ENCODE assay signal across 19 cellular contexts in genomic region chr16:11903906-11904305, GRCh38. TPM values are rescaled to one million over a fixed set of nuclear protein-coding genes. Genes with fewer than 3 reads are reported as not detected.
DNase-seq lines count a peak whose midpoint lies in the region; ATAC-seq, FAIRE-seq and TF ChIP-seq lines count a peak whose summit lies in the region.
"Had no signal": no experiment of that assay in that cellular context is flagged by ENCODE, and none has a peak within 500 bp of the region (broad histone marks: within the 10 kb centered on the region; RNA-seq: fewer than 3 reads in every experiment).

No MANE protein-coding gene starts in this region.

- no peak for FAIRE-seq in HepG2 (lab: Jason Lieb, UNC)
- FAIRE-seq in K562 (lab: Jason Lieb, UNC): no peak
- FAIRE-seq: A549, D721Med, H54 had no signal

- H3K4me1 Mint-ChIP-seq in activated CD4-positive, alpha-beta T cell treated with anti-CD3 and anti-CD28 coated beads, Interleukin-2, amount 10 ng/mL, durations not matched to agents 24 days and 14 days: peaks cover 31% of the 10 kb centered on the region
- H3K4me1 Mint-ChIP-seq in stimulated activated naive B cell treated with anti-CD40 and anti-IgM and Interleukin-4, amounts not matched to agents 10 μg/mL and 1 μg/mL and 100 μg/mL, for 72 hours: peaks cover 25 to 43% of the 10 kb centered on the region in 2 donors

- no peak for DNase-seq in activated CD4-positive, alpha-beta T cell treated with anti-CD3 and anti-CD28 coated beads, Interleukin-2, amount 10 ng/mL, durations not matched to agents 24 days and 14 days
- no peak for DNase-seq in activated CD4-positive, alpha-beta T cell treated with anti-CD3 and anti-CD28 coated beads, Interleukin-2, amount 50 U/mL, for 48 hours
- no peak for DNase-seq in HepG2 (ENCODE audit: low spot score)
- no peak for DNase-seq in right lobe of liver
- DNase-seq in K562 (ENCODE audit: extremely low read depth in 1 of 4, low spot score in 3 of 4): no peak
- DNase-seq in stimulated activated naive B cell treated with anti-CD40 and anti-IgM and Interleukin-4, amounts not matched to agents 10 μg/mL and 1 μg/mL and 100 μg/mL, for 72 hours: no peak
- DNase-seq in ascending aorta (ENCODE audit: low spot score in 2 of 2): no peak
- DNase-seq in NCI-H1417 (lab: John Stamatoyannopoulos, UW): no peak
- DNase-seq: AML-193; Caco-2; CD4-positive, alpha-beta T cell; GF-D8; HCEC 1CT had no signal

- no peak overlapping the region for H3K9ac ChIP-seq in HepG2 (ENCODE audit: insufficient read depth, low read depth, low read length)
- H3K9ac ChIP-seq in K562 (ENCODE audit: insufficient read depth in 1 of 2, low read depth in 2 of 2, low read length in 2 of 2): no peak overlapping the region

- H3K4me3 ChIP-seq in HepG2 (replicated peaks in 1 of 3; ENCODE audit: insufficient read depth in 1 of 3, low read depth in 2 of 3, low read length in 3 of 3) (no peak overlapping the region), right lobe of liver (no peak overlapping the region), K562 (no peak overlapping the region), ascending aorta (no peak overlapping the region)
- H3K4me3 ChIP-seq: A549, GM23338 had no signal

- H3K9me3 Mint-ChIP-seq in activated CD4-positive, alpha-beta T cell treated with anti-CD3 and anti-CD28 coated beads, Interleukin-2, amount 10 ng/mL, durations not matched to agents 24 days and 14 days: no peaks in the 10 kb centered on the region
- no peaks in the 10 kb centered on the region for H3K9me3 Mint-ChIP-seq in stimulated activated naive B cell treated with anti-CD40 and anti-IgM and Interleukin-4, amounts not matched to agents 10 μg/mL and 1 μg/mL and 100 μg/mL, for 72 hours
- H3K9me3 Mint-ChIP-seq: CD4-positive, alpha-beta T cell; GM23338 had no signal

- H3K4me2 ChIP-seq in HepG2 (ENCODE audit: low read depth, low read length) (no peak overlapping the region), K562 (ENCODE audit: insufficient read depth, low read length) (no peak overlapping the region)
- H3K4me2 ChIP-seq: A549, GM23338 had no signal

- H3K4me1 ChIP-seq in HepG2 (ENCODE audit: insufficient read depth, low read length): no peaks in the 10 kb centered on the region
- H3K4me1 ChIP-seq in right lobe of liver: no peaks in the 10 kb centered on the region
- H3K4me1 ChIP-seq in K562 (replicated peaks in 1 of 2; ENCODE audit: control insufficient read depth in 2 of 2, insufficient read depth in 2 of 2, low read length in 2 of 2): no peaks in the 10 kb centered on the region
- peaks cover 0 to 7% of the 10 kb centered on the region in 2 donors for H3K4me1 ChIP-seq in ascending aorta
- H3K4me1 ChIP-seq: A549, Caco-2 had no signal

- WGBS in HepG2 (ENCODE audit: low lambda C conversion rate): 99% methylated on average over 6 of the region's 6 CpGs
- WGBS in right lobe of liver (ENCODE audit: insufficient coverage, low coverage, low lambda C conversion rate, missing lambda C conversion rate): 98% methylated on average over 6 of the region's 6 CpGs
- 96% methylated on average over 5 of the region's 6 CpGs for WGBS in K562 (ENCODE audit: insufficient coverage, low coverage, missing lambda C conversion rate)

- intact Hi-C loops in activated CD4-positive, alpha-beta T cell treated with anti-CD3 and anti-CD28 coated beads, Interleukin-2, amount 10 ng/mL, durations not matched to agents 24 days and 14 days (cut with micrococcal nuclease): loop anchor here (5.0 kb wide), 1 partner anchor 73 kb away; the partner anchor contains the start of gene SNX29
- intact Hi-C loops in HepG2 (cut with micrococcal nuclease; ENCODE audit: unreplicated experiment): no loop called here
- intact Hi-C loops in right lobe of liver (cut with DNase I): no loop called here
- intact Hi-C loops in K562 (cut with micrococcal nuclease): no loop called here
- intact Hi-C loops in ascending aorta (cut with DNase I): no loop called here

- no peaks in the 10 kb centered on the region for H3K9me3 ChIP-seq in HepG2 (ENCODE audit: low read length)
- no peaks in the 10 kb centered on the region for H3K9me3 ChIP-seq in right lobe of liver
- no peaks in the 10 kb centered on the region for H3K9me3 ChIP-seq in K562 (replicated peaks; ENCODE audit: control insufficient read depth, insufficient read depth, low read depth, low read length)
- H3K9me3 ChIP-seq in ascending aorta: no peaks in the 10 kb centered on the region
- H3K9me3 ChIP-seq: A549, Caco-2 had no signal

- peaks cover 44% of the 10 kb centered on the region for H3K36me3 Mint-ChIP-seq in activated CD4-positive, alpha-beta T cell treated with anti-CD3 and anti-CD28 coated beads, Interleukin-2, amount 10 ng/mL, durations not matched to agents 24 days and 14 days (ENCODE audit: low read depth)
- H3K36me3 Mint-ChIP-seq in stimulated activated naive B cell treated with anti-CD40 and anti-IgM and Interleukin-4, amounts not matched to agents 10 μg/mL and 1 μg/mL and 100 μg/mL, for 72 hours: peaks cover 19 to 38% of the 10 kb centered on the region in 2 donors

- H3K27me3 ChIP-seq in HepG2 (ENCODE audit: control insufficient read depth in 1 of 2, insufficient read depth in 2 of 2, low read length in 2 of 2): no peaks in the 10 kb centered on the region
- no peaks in the 10 kb centered on the region for H3K27me3 ChIP-seq in right lobe of liver
- H3K27me3 ChIP-seq in K562 (ENCODE audit: control insufficient read depth in 2 of 2, insufficient read depth in 2 of 2, low read length in 2 of 2): no peaks in the 10 kb centered on the region
- no peaks in the 10 kb centered on the region for H3K27me3 ChIP-seq in ascending aorta

- ATAC-seq in HepG2 (no peak), right lobe of liver (no peak), K562 (no peak)
- ATAC-seq in stimulated activated naive B cell treated with anti-CD40 and anti-IgM and Interleukin-4, amounts not matched to agents 10 μg/mL and 1 μg/mL and 100 μg/mL, for 72 hours (replicated peaks): no peak
- ATAC-seq: A549, GM23338 had no signal

- H3K36me3 ChIP-seq in HepG2 (replicated peaks in 1 of 2; ENCODE audit: control insufficient read depth in 1 of 2, insufficient read depth in 2 of 2, low read length in 2 of 2) (peaks cover 21 to 66% of the 10 kb centered on the region in 2 experiments), right lobe of liver (no peaks in the 10 kb centered on the region), K562 (ENCODE audit: control insufficient read depth, insufficient read depth, low read length) (peaks cover 74% of the 10 kb centered on the region), ascending aorta (peaks cover 0 to 7% of the 10 kb centered on the region in 2 donors)

- in situ Hi-C loops in HepG2 (cut with HindIII; ENCODE audit: extremely low pct_ligation_motif_present, low pct_unique_long_range_greater_than_20kb): no loop called here
- in situ Hi-C loops in K562 (cut with MboI): no loop called here

- CTCF ChIA-PET in HepG2 (lab: Yijun Ruan, JAX; ENCODE audit: low intra/inter-chr PET ratio, low total read pairs) (no interaction called here), K562 (lab: Yijun Ruan, JAX; ENCODE audit: low intra/inter-chr PET ratio) (no interaction called here)

- H2AFZ ChIP-seq in HepG2 (ENCODE audit: low read length) (no peak overlapping the region), K562 (ENCODE audit: low read depth, low read length) (no peak overlapping the region)
- H2AFZ ChIP-seq: GM23338 had no signal

- TF ChIP-seq POLR2A in HepG2 (IDR thresholded peaks at IDR 0.05; ENCODE audit: insufficient read depth in 1 of 2, low read depth in 2 of 2, low read length in 2 of 2): no peak
- no peak for TF ChIP-seq POLR2A in right lobe of liver (IDR thresholded peaks at IDR 0.05)
- no peak; the same call in 1 of the 2 replicates for TF ChIP-seq POLR2A in K562 (conservative IDR thresholded peaks at IDR 0.05)

- BruUV-seq in HepG2 (replicated peaks; lab: Mats Ljungman, UMichigan) (no TSS peak), K562 (replicated peaks; lab: Mats Ljungman, UMichigan) (no TSS peak)

- TF ChIP-seq RAD21 in HepG2 (CRISPR knock-in tag; IDR thresholded peaks at IDR 0.05): no peak
- no peak for TF ChIP-seq RAD21 in K562 (CRISPR knock-in tag; conservative IDR thresholded peaks at IDR 0.05 in 1 of 2, IDR thresholded peaks at IDR 0.05 in 1 of 2)

- peaks cover 2% of the 10 kb centered on the region for H3K9me1 ChIP-seq in K562 (ENCODE audit: control insufficient read depth, insufficient read depth, low read length)

- peak overlapping the region; percentile 67 for H3K27ac Mint-ChIP-seq in activated CD4-positive, alpha-beta T cell treated with anti-CD3 and anti-CD28 coated beads, Interleukin-2, amount 10 ng/mL, durations not matched to agents 24 days and 14 days
- peak overlapping the region; percentile 9 for H3K27ac Mint-ChIP-seq in stimulated activated naive B cell treated with anti-CD40 and anti-IgM and Interleukin-4, amounts not matched to agents 10 μg/mL and 1 μg/mL and 100 μg/mL, for 72 hours
- H3K27ac Mint-ChIP-seq: CD4-positive, alpha-beta T cell; GM23338 had no signal

- H3K79me2 ChIP-seq in HepG2 (ENCODE audit: insufficient read depth, low read length) (peaks cover 92% of the 10 kb centered on the region), K562 (ENCODE audit: control insufficient read depth, insufficient read depth, low read length) (peaks cover 94% of the 10 kb centered on the region)

- TF ChIP-seq CTCF in HepG2 (CRISPR knock-in tag; IDR thresholded peaks at IDR 0.05): no peak
- no peak for TF ChIP-seq CTCF in right lobe of liver (IDR thresholded peaks at IDR 0.05)
- no peak for TF ChIP-seq CTCF in K562 (IDR thresholded peaks at IDR 0.05 in 2 of 3, conservative IDR thresholded peaks at IDR 0.05 in 1 of 3; ENCODE audit: insufficient read depth in 2 of 3, low read depth in 1 of 3, low read length in 3 of 3)
- TF ChIP-seq CTCF in ascending aorta (IDR thresholded peaks at IDR 0.05): no peak

- no peaks in the 10 kb centered on the region for H3K27me3 Mint-ChIP-seq in activated CD4-positive, alpha-beta T cell treated with anti-CD3 and anti-CD28 coated beads, Interleukin-2, amount 10 ng/mL, durations not matched to agents 24 days and 14 days
- H3K27me3 Mint-ChIP-seq in stimulated activated naive B cell treated with anti-CD40 and anti-IgM and Interleukin-4, amounts not matched to agents 10 μg/mL and 1 μg/mL and 100 μg/mL, for 72 hours: no peaks in the 10 kb centered on the region
- H3K27me3 Mint-ChIP-seq: CD4-positive, alpha-beta T cell had no signal

- peaks cover 75% of the 10 kb centered on the region for H4K20me1 ChIP-seq in HepG2 (ENCODE audit: insufficient read depth, low read length)
- peaks cover 25% of the 10 kb centered on the region for H4K20me1 ChIP-seq in K562 (replicated peaks; ENCODE audit: control insufficient read depth, insufficient read depth, low read length)

- H3K27ac ChIP-seq in HepG2 (ENCODE audit: extremely low read length, insufficient read depth, low read length) (no peak overlapping the region), right lobe of liver (no peak overlapping the region), K562 (ENCODE audit: extremely low read depth, low read depth, low read length) (no peak overlapping the region), ascending aorta (no peak overlapping the region)
- H3K27ac ChIP-seq: 22Rv1, A549, C4-2B had no signal

- POLR2A ChIA-PET in HepG2 (lab: Yijun Ruan, JAX): no interaction called here
- POLR2A ChIA-PET in K562 (lab: Yijun Ruan, JAX): interaction anchor here (1.0 kb wide), 1 partner anchor 107 kb away, joined by 3 read pairs; the partner anchor contains the start of gene ZC3H7A

- H3K4me3 Mint-ChIP-seq in activated CD4-positive, alpha-beta T cell treated with anti-CD3 and anti-CD28 coated beads, Interleukin-2, amount 10 ng/mL, durations not matched to agents 24 days and 14 days: no peak overlapping the region
- no peak overlapping the region for H3K4me3 Mint-ChIP-seq in stimulated activated naive B cell treated with anti-CD40 and anti-IgM and Interleukin-4, amounts not matched to agents 10 μg/mL and 1 μg/mL and 100 μg/mL, for 72 hours
- H3K4me3 Mint-ChIP-seq: CD4-positive, alpha-beta T cell; GM23338 had no signal

- TF ChIP-seq EP300 in HepG2 (IDR thresholded peaks at IDR 0.05; ENCODE audit: low read depth in 2 of 2, low read length in 2 of 2) (no peak), HepG2 (CRISPR knock-in tag; IDR thresholded peaks at IDR 0.05; ENCODE audit: borderline replicate concordance) (no peak), K562 (IDR thresholded peaks at IDR 0.05; ENCODE audit: low read length) (no peak)

RNA-seq across cellular contexts. Expression of gene GSPT1, which starts 11.8 kb away (rescaled TPM):
- 212 and 224 TPM in 2 replicates for total RNA-seq in activated CD4-positive, alpha-beta T cell treated with anti-CD3 and anti-CD28 coated beads, Interleukin-2, amount 10 ng/mL, durations not matched to agents 24 days and 14 days
- 316 and 449 TPM in 2 replicates for total RNA-seq in HepG2 (2016; rRNA removed; fragmentation: Illumina TruSeq; extraction: Trizol)
- 142 and 166 TPM in 2 replicates for total RNA-seq in HepG2 (2016; cell fraction: cytosol; rRNA removed; fragmentation: Illumina TruSeq; extraction: Trizol; ENCODE audit: low read depth)
- total RNA-seq in HepG2 (2016; cell fraction: insoluble cytoplasmic fraction; rRNA removed; fragmentation: Illumina TruSeq; extraction: Trizol): 314 and 417 TPM in 2 replicates
- total RNA-seq in HepG2 (2016; cell fraction: membrane; rRNA removed; fragmentation: Illumina TruSeq; extraction: Trizol): 280 and 333 TPM in 2 replicates
- 170 and 204 TPM in 2 replicates for total RNA-seq in HepG2 (2016; cell fraction: nucleus; rRNA removed; fragmentation: Illumina TruSeq; extraction: Trizol)
- 98.6 and 120 TPM in 2 replicates for polyA plus RNA-seq in HepG2 (2011; rRNA removed)
- polyA plus RNA-seq in HepG2 (2011; cell fraction: cytosol; rRNA removed): 55.3 and 92.7 TPM in 2 replicates
- 39.3 and 51.1 TPM in 2 replicates for polyA plus RNA-seq in HepG2 (2011; cell fraction: nucleus; rRNA removed)
- polyA plus RNA-seq in HepG2 (2012): 194 and 213 TPM in 2 replicates
- polyA plus RNA-seq in HepG2 (2016; cell fraction: cytosol; fragmentation: Illumina TruSeq; extraction: Trizol; ENCODE audit: low read depth): 133 and 153 TPM in 2 replicates
- 441 and 497 TPM in 2 replicates for polyA plus RNA-seq in HepG2 (2016; cell fraction: insoluble cytoplasmic fraction; fragmentation: Illumina TruSeq; extraction: Trizol; ENCODE audit: low read depth)
- 227 and 277 TPM in 2 replicates for polyA plus RNA-seq in HepG2 (2016; cell fraction: membrane; fragmentation: Illumina TruSeq; extraction: Trizol; ENCODE audit: low read depth)
- polyA plus RNA-seq in HepG2 (2016; cell fraction: nucleus; fragmentation: Illumina TruSeq; extraction: Trizol; ENCODE audit: insufficient read depth, low read depth): 226 and 252 TPM in 2 replicates
- 49.8 and 61.5 TPM in 2 replicates for polyA minus RNA-seq in HepG2 (2011; rRNA and poly(A)+ RNA removed; ENCODE audit: low replicate concordance)
- 151 and 204 TPM in 2 replicates for polyA minus RNA-seq in HepG2 (2011; cell fraction: cytosol; rRNA and poly(A)+ RNA removed)
- polyA minus RNA-seq in HepG2 (2011; cell fraction: nucleus; rRNA and poly(A)+ RNA removed): 104 and 140 TPM in 2 replicates
- total RNA-seq in right lobe of liver: 10 to 100 TPM; 47.9 to 75.9 (median 50.6) TPM
- 57.0 and 199 TPM in 2 replicates for total RNA-seq in K562 (2011; cell fraction: chromatin; rRNA removed; ENCODE audit: low replicate concordance)
- total RNA-seq in K562 (2011; cell fraction: nucleolus; rRNA removed): 38.0 and 40.4 TPM in 2 replicates
- total RNA-seq in K562 (2011; cell fraction: nucleoplasm; rRNA removed): 65.7 and 69.3 TPM in 2 replicates
- 107 TPM in 2 replicates for total RNA-seq in K562 (2014; rRNA removed)
- total RNA-seq in K562 (2014; rRNA removed; fragmentation: Illumina TruSeq; extraction: Trizol): 151 and 161 TPM in 2 replicates
- total RNA-seq in K562 (2015; rRNA removed; fragmentation: Illumina TruSeq; extraction: Trizol): 147 and 148 TPM in 2 replicates
- 210 and 219 TPM in 2 replicates for total RNA-seq in K562 (2021)
- polyA plus RNA-seq in K562 (2011; rRNA removed): 126 and 162 TPM in 2 replicates
- 34.0 and 61.3 TPM in 2 replicates for polyA plus RNA-seq in K562 (2011; cell fraction: cytosol; rRNA removed)
- polyA plus RNA-seq in K562 (2011; cell fraction: nucleus; rRNA removed): 44.0 and 62.3 TPM in 2 replicates
- 105 and 133 TPM in 2 replicates for polyA plus RNA-seq in K562 (2012)
- 219 and 269 TPM in 2 replicates for polyA plus RNA-seq in K562 (2014; fragmentation: Illumina TruSeq; extraction: Trizol)
- 10 to 100 TPM; 63.8 to 75.0 TPM for polyA plus RNA-seq in K562 (2014; fragmentation: Nextera tagmentation; extraction: Ambion mirVana)
- 111 and 132 TPM in 2 replicates for polyA plus RNA-seq in K562 (2014; rRNA removed)
- polyA minus RNA-seq in K562 (2011; rRNA and poly(A)+ RNA removed): 195 and 213 TPM in 2 replicates
- 105 and 141 TPM in 2 replicates for polyA minus RNA-seq in K562 (2011; cell fraction: cytosol; rRNA and poly(A)+ RNA removed)
- 21.4 and 47.9 TPM in 2 replicates for polyA minus RNA-seq in K562 (2011; cell fraction: nucleus; rRNA and poly(A)+ RNA removed)
- 56.3 TPM for total RNA-seq in ascending aorta

RNA-seq across cellular contexts. Expression of gene NPIPB2, which starts 37.9 kb away (rescaled TPM):
- total RNA-seq in activated CD4-positive, alpha-beta T cell treated with anti-CD3 and anti-CD28 coated beads, Interleukin-2, amount 10 ng/mL, durations not matched to agents 24 days and 14 days: 10.7 and 17.3 TPM in 2 replicates
- total RNA-seq in HepG2 (2016; rRNA removed; fragmentation: Illumina TruSeq; extraction: Trizol) (1.8 TPM in 1 of 2 replicates, not detected in the other), right lobe of liver (10 to 100 TPM in 1 of 6 experiments, 1 to 10 TPM in 5; 2.1 to 10.2 (median 4.2) TPM), K562 (2014; rRNA removed) (0.86 and 1.4 TPM in 2 replicates), K562 (2014; rRNA removed; fragmentation: Illumina TruSeq; extraction: Trizol) (1.8 and 1.9 TPM in 2 replicates), K562 (2015; rRNA removed; fragmentation: Illumina TruSeq; extraction: Trizol) (2.9 and 3.4 TPM in 2 replicates), K562 (2021) (2.9 and 4.1 TPM in 2 replicates), ascending aorta (28.1 TPM)
- 0.62 TPM in 1 of 2 replicates, not detected in the other for total RNA-seq in HepG2 (2016; cell fraction: cytosol; rRNA removed; fragmentation: Illumina TruSeq; extraction: Trizol; ENCODE audit: low read depth)
- total RNA-seq in HepG2 (2016; cell fraction: insoluble cytoplasmic fraction; rRNA removed; fragmentation: Illumina TruSeq; extraction: Trizol): 0.80 TPM in 1 of 2 replicates, not detected in the other
- 0.90 TPM in 1 of 2 replicates, not detected in the other for total RNA-seq in HepG2 (2016; cell fraction: membrane; rRNA removed; fragmentation: Illumina TruSeq; extraction: Trizol)
- 5.1 and 6.2 TPM in 2 replicates for total RNA-seq in HepG2 (2016; cell fraction: nucleus; rRNA removed; fragmentation: Illumina TruSeq; extraction: Trizol)
- polyA plus RNA-seq in HepG2 (2011; rRNA removed) (3.2 and 4.1 TPM in 2 replicates), K562 (2011; rRNA removed) (1.0 and 1.9 TPM in 2 replicates), K562 (2014; fragmentation: Illumina TruSeq; extraction: Trizol) (0.58 and 0.91 TPM in 2 replicates), K562 (2014; fragmentation: Nextera tagmentation; extraction: Ambion mirVana) (under 1 TPM in 1 of 2 experiments, not detected in 1; 0.21 TPM), K562 (2014; rRNA removed) (1.9 and 3.6 TPM in 2 replicates)
- 0.36 TPM in 2 replicates for polyA plus RNA-seq in HepG2 (2011; cell fraction: cytosol; rRNA removed)
- polyA plus RNA-seq in HepG2 (2011; cell fraction: nucleus; rRNA removed): 14.3 and 18.9 TPM in 2 replicates
- polyA plus RNA-seq in HepG2 (2012): 4.7 and 8.0 TPM in 2 replicates
- polyA plus RNA-seq in HepG2 (2016; cell fraction: cytosol; fragmentation: Illumina TruSeq; extraction: Trizol; ENCODE audit: low read depth): not detected in 2 replicates
- 1.3 and 1.4 TPM in 2 replicates for polyA plus RNA-seq in HepG2 (2016; cell fraction: insoluble cytoplasmic fraction; fragmentation: Illumina TruSeq; extraction: Trizol; ENCODE audit: low read depth)
- 0.79 TPM in 1 of 2 replicates, not detected in the other for polyA plus RNA-seq in HepG2 (2016; cell fraction: membrane; fragmentation: Illumina TruSeq; extraction: Trizol; ENCODE audit: low read depth)
- 30.6 and 37.6 TPM in 2 replicates for polyA plus RNA-seq in HepG2 (2016; cell fraction: nucleus; fragmentation: Illumina TruSeq; extraction: Trizol; ENCODE audit: insufficient read depth, low read depth)
- 2.0 and 9.1 TPM in 2 replicates for polyA minus RNA-seq in HepG2 (2011; rRNA and poly(A)+ RNA removed; ENCODE audit: low replicate concordance)
- 1.3 TPM in 1 of 2 replicates, not detected in the other for polyA minus RNA-seq in HepG2 (2011; cell fraction: cytosol; rRNA and poly(A)+ RNA removed)
- polyA minus RNA-seq in HepG2 (2011; cell fraction: nucleus; rRNA and poly(A)+ RNA removed): 9.1 and 14.2 TPM in 2 replicates
- 60.6 and 96.4 TPM in 2 replicates for total RNA-seq in K562 (2011; cell fraction: chromatin; rRNA removed; ENCODE audit: low replicate concordance)
- total RNA-seq in K562 (2011; cell fraction: nucleolus; rRNA removed): 14.0 and 22.1 TPM in 2 replicates
- 23.3 and 36.0 TPM in 2 replicates for total RNA-seq in K562 (2011; cell fraction: nucleoplasm; rRNA removed)
- 0.39 and 1.7 TPM in 2 replicates for polyA plus RNA-seq in K562 (2011; cell fraction: cytosol; rRNA removed)
- 16.3 and 24.2 TPM in 2 replicates for polyA plus RNA-seq in K562 (2011; cell fraction: nucleus; rRNA removed)
- 2.3 and 4.0 TPM in 2 replicates for polyA plus RNA-seq in K562 (2012)
- 6.6 and 7.1 TPM in 2 replicates for polyA minus RNA-seq in K562 (2011; rRNA and poly(A)+ RNA removed)
- 1.9 and 2.8 TPM in 2 replicates for polyA minus RNA-seq in K562 (2011; cell fraction: cytosol; rRNA and poly(A)+ RNA removed)
- 7.0 and 9.3 TPM in 2 replicates for polyA minus RNA-seq in K562 (2011; cell fraction: nucleus; rRNA and poly(A)+ RNA removed)

RNA-seq across cellular contexts. Expression of gene RSL1D1, which starts 52.6 kb away (rescaled TPM):
- total RNA-seq in activated CD4-positive, alpha-beta T cell treated with anti-CD3 and anti-CD28 coated beads, Interleukin-2, amount 10 ng/mL, durations not matched to agents 24 days and 14 days: 375 and 379 TPM in 2 replicates
- total RNA-seq in HepG2 (2016; rRNA removed; fragmentation: Illumina TruSeq; extraction: Trizol) (343 and 502 TPM in 2 replicates), right lobe of liver (10 to 100 TPM; 38.1 to 77.3 (median 54.9) TPM), K562 (2014; rRNA removed) (259 and 349 TPM in 2 replicates), K562 (2014; rRNA removed; fragmentation: Illumina TruSeq; extraction: Trizol) (418 and 492 TPM in 2 replicates), K562 (2015; rRNA removed; fragmentation: Illumina TruSeq; extraction: Trizol) (374 and 403 TPM in 2 replicates), K562 (2021) (254 and 259 TPM in 2 replicates), ascending aorta (160 TPM)
- 118 and 139 TPM in 2 replicates for total RNA-seq in HepG2 (2016; cell fraction: cytosol; rRNA removed; fragmentation: Illumina TruSeq; extraction: Trizol; ENCODE audit: low read depth)
- total RNA-seq in HepG2 (2016; cell fraction: insoluble cytoplasmic fraction; rRNA removed; fragmentation: Illumina TruSeq; extraction: Trizol): 337 and 511 TPM in 2 replicates
- 248 and 308 TPM in 2 replicates for total RNA-seq in HepG2 (2016; cell fraction: membrane; rRNA removed; fragmentation: Illumina TruSeq; extraction: Trizol)
- 210 and 225 TPM in 2 replicates for total RNA-seq in HepG2 (2016; cell fraction: nucleus; rRNA removed; fragmentation: Illumina TruSeq; extraction: Trizol)
- polyA plus RNA-seq in HepG2 (2011; rRNA removed) (125 and 187 TPM in 2 replicates), K562 (2011; rRNA removed) (169 and 299 TPM in 2 replicates), K562 (2014; fragmentation: Illumina TruSeq; extraction: Trizol) (598 and 753 TPM in 2 replicates), K562 (2014; fragmentation: Nextera tagmentation; extraction: Ambion mirVana) (100 to 1,000 TPM; 373 to 662 TPM), K562 (2014; rRNA removed) (240 and 316 TPM in 2 replicates)
- 77.4 and 149 TPM in 2 replicates for polyA plus RNA-seq in HepG2 (2011; cell fraction: cytosol; rRNA removed)
- 15.5 and 28.9 TPM in 2 replicates for polyA plus RNA-seq in HepG2 (2011; cell fraction: nucleus; rRNA removed)
- polyA plus RNA-seq in HepG2 (2012): 330 and 427 TPM in 2 replicates
- polyA plus RNA-seq in HepG2 (2016; cell fraction: cytosol; fragmentation: Illumina TruSeq; extraction: Trizol; ENCODE audit: low read depth): 128 and 147 TPM in 2 replicates
- polyA plus RNA-seq in HepG2 (2016; cell fraction: insoluble cytoplasmic fraction; fragmentation: Illumina TruSeq; extraction: Trizol; ENCODE audit: low read depth): 679 and 682 TPM in 2 replicates
- polyA plus RNA-seq in HepG2 (2016; cell fraction: membrane; fragmentation: Illumina TruSeq; extraction: Trizol; ENCODE audit: low read depth): 277 and 347 TPM in 2 replicates
- polyA plus RNA-seq in HepG2 (2016; cell fraction: nucleus; fragmentation: Illumina TruSeq; extraction: Trizol; ENCODE audit: insufficient read depth, low read depth): 279 and 286 TPM in 2 replicates
- polyA minus RNA-seq in HepG2 (2011; rRNA and poly(A)+ RNA removed; ENCODE audit: low replicate concordance): 28.2 and 33.4 TPM in 2 replicates
- 201 and 239 TPM in 2 replicates for polyA minus RNA-seq in HepG2 (2011; cell fraction: cytosol; rRNA and poly(A)+ RNA removed)
- 96.4 and 115 TPM in 2 replicates for polyA minus RNA-seq in HepG2 (2011; cell fraction: nucleus; rRNA and poly(A)+ RNA removed)
- total RNA-seq in K562 (2011; cell fraction: chromatin; rRNA removed; ENCODE audit: low replicate concordance): 42.4 and 101 TPM in 2 replicates
- total RNA-seq in K562 (2011; cell fraction: nucleolus; rRNA removed): 21.6 and 23.8 TPM in 2 replicates
- total RNA-seq in K562 (2011; cell fraction: nucleoplasm; rRNA removed): 42.6 and 45.0 TPM in 2 replicates
- 28.7 and 70.6 TPM in 2 replicates for polyA plus RNA-seq in K562 (2011; cell fraction: cytosol; rRNA removed)
- 9.9 and 15.9 TPM in 2 replicates for polyA plus RNA-seq in K562 (2011; cell fraction: nucleus; rRNA removed)
- polyA plus RNA-seq in K562 (2012): 271 and 287 TPM in 2 replicates
- 215 and 235 TPM in 2 replicates for polyA minus RNA-seq in K562 (2011; rRNA and poly(A)+ RNA removed)
- polyA minus RNA-seq in K562 (2011; cell fraction: cytosol; rRNA and poly(A)+ RNA removed): 129 and 176 TPM in 2 replicates
- 19.4 and 36.3 TPM in 2 replicates for polyA minus RNA-seq in K562 (2011; cell fraction: nucleus; rRNA and poly(A)+ RNA removed)
